16 cellular contexts compared by ENCODE assay signal in the genomic region with DNA sequence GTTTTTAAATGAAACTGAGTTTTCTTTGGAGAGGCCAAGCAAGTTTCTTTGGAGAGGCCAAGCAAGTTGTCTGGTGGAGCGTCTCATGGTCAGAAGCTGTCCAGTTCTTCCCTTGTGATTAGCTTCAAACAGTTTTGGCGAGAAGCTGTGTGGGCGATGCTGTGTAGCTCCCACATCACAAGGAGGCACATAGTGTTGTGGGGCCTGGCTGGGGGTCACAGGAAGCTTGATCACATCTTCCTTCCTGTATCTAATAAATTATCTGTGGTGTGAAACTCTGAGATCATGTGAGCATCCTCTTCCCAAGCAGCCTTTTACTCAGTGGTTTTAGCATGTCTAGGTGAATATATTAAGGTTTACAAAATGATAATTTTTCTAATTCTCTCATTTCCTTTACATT. TPM values are rescaled to one million over a fixed set of nuclear protein-coding genes. Genes with fewer than 3 reads are reported as not detected.
A peak's percentile ranks its signal among the peaks of the same experiment; 100 is the strongest.
DNase-seq lines count a peak whose midpoint lies in the region; ATAC-seq, FAIRE-seq and TF ChIP-seq lines count a peak whose summit lies in the region.
"Had no signal": no experiment of that assay in that cellular context is flagged by ENCODE, and none has a peak within 500 bp of the region (broad histone marks: within the 10 kb centered on the region; RNA-seq: fewer than 3 reads in every experiment).

No MANE protein-coding gene starts in this region.

- 92% methylated on average over 3 of the region's 3 CpGs for WGBS in prostate gland

- no peak overlapping the region for H3K27ac Mint-ChIP-seq in activated CD4-positive, alpha-beta T cell treated with anti-CD3 and anti-CD28 coated beads, Interleukin-2, amount 10 ng/mL, durations not matched to agents 7 days and 5 days
- peak overlapping the region; percentile 8 to 90 (median 78) for H3K27ac Mint-ChIP-seq in immature natural killer cell

- no peaks in the 10 kb centered on the region for H3K9me3 ChIP-seq in prostate gland

- H3K36me3 Mint-ChIP-seq in activated CD4-positive, alpha-beta T cell treated with anti-CD3 and anti-CD28 coated beads, Interleukin-2, amount 10 ng/mL, durations not matched to agents 7 days and 5 days (ENCODE audit: low read depth), result no peaks in the 10 kb centered on the region
- H3K36me3 Mint-ChIP-seq in immature natural killer cell, result no peaks in the 10 kb centered on the region

- intact Hi-C loops in prostate gland (cut with DNase I), result no loop called here
- intact Hi-C loops in posterior vena cava (cut with DNase I), result no loop called here

- H3K4me1 Mint-ChIP-seq in activated CD4-positive, alpha-beta T cell treated with anti-CD3 and anti-CD28 coated beads, Interleukin-2, amount 10 ng/mL, durations not matched to agents 7 days and 5 days, result no peaks in the 10 kb centered on the region
- peaks cover 22 to 27% of the 10 kb centered on the region in 2 donors for H3K4me1 Mint-ChIP-seq in immature natural killer cell

- H3K36me3 ChIP-seq in prostate gland, result no peaks in the 10 kb centered on the region

- TF ChIP-seq POLR2A in prostate gland (IDR thresholded peaks at IDR 0.05), result no peak

- CTCF ChIA-PET in activated CD4-positive, alpha-beta T cell treated with anti-CD3 and anti-CD28 coated beads, Interleukin-2, amount 10 ng/mL, durations not matched to agents 7 days and 5 days (lab: Charles Lee), result interaction anchor here (0.5 to 1.8 kb wide), 3 partner anchors 11 to 74 kb away, joined by 3 to 4 read pairs (median 4); a partner anchor contains a TSS

- FAIRE-seq in HTR-8/SVneo (lab: Jason Lieb, UNC), result peak; percentile 4
- FAIRE-seq: RCC 7860 had no signal

- TF ChIP-seq CTCF in prostate gland (IDR thresholded peaks at IDR 0.05), result no peak

- H3K27me3 Mint-ChIP-seq in activated CD4-positive, alpha-beta T cell treated with anti-CD3 and anti-CD28 coated beads, Interleukin-2, amount 10 ng/mL, durations not matched to agents 7 days and 5 days, result peaks cover 13% of the 10 kb centered on the region
- H3K27me3 Mint-ChIP-seq in immature natural killer cell (ENCODE audit: low read depth in 3 of 3), result peaks cover 0 to 5% (median 0%) of the 10 kb centered on the region in 3 donors

- POLR2A ChIA-PET in activated CD4-positive, alpha-beta T cell treated with anti-CD3 and anti-CD28 coated beads, Interleukin-2, amount 10 ng/mL, durations not matched to agents 7 days and 5 days (lab: Charles Lee), result interaction anchor here (0.7 kb wide), 1 partner anchor 1008 kb away, joined by 4 read pairs; no protein-coding TSS in a partner anchor

- no peaks in the 10 kb centered on the region for H3K9me3 Mint-ChIP-seq in activated CD4-positive, alpha-beta T cell treated with anti-CD3 and anti-CD28 coated beads, Interleukin-2, amount 10 ng/mL, durations not matched to agents 7 days and 5 days
- no peaks in the 10 kb centered on the region for H3K9me3 Mint-ChIP-seq in immature natural killer cell

- peak; percentile 13 for DNase-seq in activated CD4-positive, alpha-beta T cell treated with anti-CD3 and anti-CD28 coated beads for 48 hours
- DNase-seq in activated CD4-positive, alpha-beta T cell treated with anti-CD3 and anti-CD28 coated beads, Interleukin-2, amount 10 ng/mL, durations not matched to agents 7 days and 5 days, result no peak
- no peak for DNase-seq in HTR-8/SVneo (ENCODE audit: insufficient read length, low spot score)
- peak; percentile 16 to 32 (median 20) for DNase-seq in immature natural killer cell
- DNase-seq in stimulated activated naive CD8-positive, alpha-beta T cell treated with anti-CD3 and anti-CD28 coated beads, Interleukin-15, Interleukin-2, amounts not matched to agents 100 U/mL and 50 U/mL, for 24 hours, result peak; percentile 7
- DNase-seq in prostate gland (ENCODE audit: low spot score), result no peak
- DNase-seq in posterior vena cava (ENCODE audit: low spot score), result no peak
- DNase-seq: DMS79 treated with DMSO at 0.1 percent for 48 hours, GOT3, NCI-H1092 treated with DMSO at 0.1 percent for 48 hours, NCI-H2081, NCI-H446 treated with DMSO at 0.1 percent for 48 hours had no signal

- H3K27ac ChIP-seq in prostate gland, result no peak overlapping the region

- no peak overlapping the region for H3K4me3 ChIP-seq in prostate gland

- ATAC-seq in stimulated activated naive CD8-positive, alpha-beta T cell treated with anti-CD3 and anti-CD28 coated beads, Interleukin-15, Interleukin-2, amounts not matched to agents 100 U/mL and 50 U/mL, for 24 hours, result no peak
- ATAC-seq in HG02798 (IDR thresholded peaks at IDR 0.05; ENCODE audit: poor library complexity, unreplicated experiment), result no peak
- ATAC-seq: HCT116, Right ventricle myocardium inferior had no signal

- H3K4me1 ChIP-seq in prostate gland (replicated peaks), result no peaks in the 10 kb centered on the region

- H3K4me3 Mint-ChIP-seq in activated CD4-positive, alpha-beta T cell treated with anti-CD3 and anti-CD28 coated beads, Interleukin-2, amount 10 ng/mL, durations not matched to agents 7 days and 5 days, result no peak overlapping the region
- peak overlapping the region; percentile 6 to 64 (median 21) for H3K4me3 Mint-ChIP-seq in immature natural killer cell

- H3K27me3 ChIP-seq in prostate gland (replicated peaks; ENCODE audit: insufficient read depth), result no peaks in the 10 kb centered on the region

RNA-seq across cellular contexts. Expression of a gene that starts 33.9 kb away (rescaled TPM):
- 1 to 10 TPM; 3.7 to 4.9 TPM for total RNA-seq in activated CD4-positive, alpha-beta T cell treated with anti-CD3 and anti-CD28 coated beads, Interleukin-2, amount 10 ng/mL, durations not matched to agents 7 days and 5 days
- polyA plus RNA-seq in immature natural killer cell, result 10 to 100 TPM in 2 of 3 donors, 1 to 10 TPM in 1; 6.0 to 43.3 (median 25.5) TPM
- total RNA-seq in prostate gland (10 to 100 TPM; 29.7 to 85.5 TPM), posterior vena cava (10 to 100 TPM; 44.7 to 59.1 TPM)

Comparison
In these comparisons a context has a peak if more than half of its experiments do, and no peak if none do; other contexts are left out.
1. DNase-seq: peak in activated CD4-positive, alpha-beta T cell treated with anti-CD3 and anti-CD28 coated beads for 48 hours (single experiment), immature natural killer cell (3 of 3) and stimulated activated naive CD8-positive, alpha-beta T cell treated with anti-CD3 and anti-CD28 coated beads, Interleukin-15, Interleukin-2, amounts not matched to agents 100 U/mL and 50 U/mL, for 24 hours (single experiment); none in activated CD4-positive, alpha-beta T cell treated with anti-CD3 and anti-CD28 coated beads, Interleukin-2, amount 10 ng/mL, durations not matched to agents 7 days and 5 days (single experiment), HTR-8/SVneo (single experiment), prostate gland (single experiment) and posterior vena cava (single experiment).
2. RNA of a gene that starts 33.9 kb away (total RNA-seq): 29.7 to 85.5 TPM in prostate gland and 44.7 to 59.1 TPM in posterior vena cava; 3.7 to 4.9 TPM in activated CD4-positive, alpha-beta T cell treated with anti-CD3 and anti-CD28 coated beads, Interleukin-2, amount 10 ng/mL, durations not matched to agents 7 days and 5 days; every median in the first group is over 4 times any median in the second.